ENCODE assay signal across 11 cellular contexts in the genomic region with DNA sequence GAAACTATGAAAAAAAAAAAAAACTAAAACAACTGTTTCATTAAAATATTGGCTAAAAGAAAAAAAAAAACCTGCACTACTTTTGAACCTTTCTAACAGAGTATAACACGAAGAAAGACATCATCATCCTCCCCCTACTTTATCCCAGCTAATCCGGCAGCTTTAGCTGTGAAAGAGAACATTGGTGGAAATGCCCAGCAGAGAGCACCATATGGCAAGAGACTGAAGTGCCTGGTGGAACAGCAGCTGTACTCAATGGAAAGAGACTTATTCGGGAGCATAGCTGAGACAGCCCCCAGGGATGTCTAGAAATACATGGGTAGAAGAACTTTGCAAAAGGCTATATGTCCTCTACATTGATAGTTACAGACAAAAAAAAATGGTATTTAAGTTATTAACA. TPM values are rescaled to one million over a fixed set of nuclear protein-coding genes. Genes with fewer than 3 reads are reported as not detected.
DNase-seq lines count a peak whose midpoint lies in the region; ATAC-seq and TF ChIP-seq lines count a peak whose summit lies in the region.
"Had no signal": no experiment of that assay in that cellular context is flagged by ENCODE, and none has a peak within 500 bp of the region (broad histone marks: within the 10 kb centered on the region; RNA-seq: fewer than 3 reads in every experiment).

No MANE protein-coding gene starts in this region.

- no peak overlapping the region for H3K27ac Mint-ChIP-seq in natural killer cell treated with Interleukin-12 subunit alpha and Interleukin-12 subunit beta and Interleukin-15 and Interleukin-18, amount 100 ng/mL, for 72 hours

- POLR2A ChIA-PET in HCT116 (lab: Charles Lee) = no interaction called here

- no peaks in the 10 kb centered on the region for H3K9me3 ChIP-seq in HCT116 (ENCODE audit: control insufficient read depth in 1 of 2, insufficient read depth in 1 of 2, low read depth in 1 of 2, low read length in 2 of 2)
- H3K9me3 ChIP-seq in upper lobe of left lung = peaks cover 0 to 5% (median 2%) of the 10 kb centered on the region in 4 donors
- H3K9me3 ChIP-seq: vagina had no signal

- H3K4me1 Mint-ChIP-seq in natural killer cell treated with Interleukin-12 subunit alpha and Interleukin-12 subunit beta and Interleukin-15 and Interleukin-18, amount 100 ng/mL, for 72 hours (ENCODE audit: low read depth in 2 of 2) = no peaks in the 10 kb centered on the region

- no TSS peak for BruUV-seq in HCT116 (replicated peaks; lab: Mats Ljungman, UMichigan)

- 29 to 33% methylated on average over 3 of the region's 3 CpGs for WGBS in upper lobe of left lung, 2 donors

- no peak for TF ChIP-seq EP300 in upper lobe of left lung (IDR thresholded peaks at IDR 0.05)

- TF ChIP-seq CTCF in AG09309 (IDR thresholded peaks at IDR 0.05; ENCODE audit: control insufficient read depth, insufficient read depth, low read depth, low read length, missing control alignments) = peak; percentile 44
- TF ChIP-seq CTCF in HCT116 (IDR thresholded peaks at IDR 0.05 in 2 of 3, conservative IDR thresholded peaks at IDR 0.05 in 1 of 3; ENCODE audit: borderline replicate concordance in 1 of 3, insufficient read depth in 1 of 3, low read depth in 2 of 3, low read length in 2 of 3) = peak; percentile 21 to 49 (median 27); a peak in 3 of 6 replicates
- peak in 1 of 6 experiments; percentile 5 for TF ChIP-seq CTCF in upper lobe of left lung (IDR thresholded peaks at IDR 0.05)

- H3K4me1 ChIP-seq in HCT116 (ENCODE audit: control insufficient read depth in 1 of 2, insufficient read depth in 2 of 2, low read length in 2 of 2) = no peaks in the 10 kb centered on the region
- H3K4me1 ChIP-seq in upper lobe of left lung = no peaks in the 10 kb centered on the region
- H3K4me1 ChIP-seq: vagina had no signal

- TF ChIP-seq RAD21 in HCT116 (IDR thresholded peaks at IDR 0.05; ENCODE audit: low read depth) = peak; percentile 62

- H3K27me3 Mint-ChIP-seq in natural killer cell treated with Interleukin-12 subunit alpha and Interleukin-12 subunit beta and Interleukin-15 and Interleukin-18, amount 100 ng/mL, for 72 hours = peaks cover 0 to 6% of the 10 kb centered on the region in 2 donors

- no peak overlapping the region for H3K4me3 Mint-ChIP-seq in natural killer cell treated with Interleukin-12 subunit alpha and Interleukin-12 subunit beta and Interleukin-15 and Interleukin-18, amount 100 ng/mL, for 72 hours

- no peak overlapping the region for H3K4me2 ChIP-seq in HCT116 (ENCODE audit: low read length)

- ATAC-seq in HCT116 (peak; percentile 72), upper lobe of left lung (ENCODE audit: low FRiP score in 2 of 2) (no peak), sciatic nerve (no peak)
- ATAC-seq in natural killer cell treated with Interleukin-12 subunit alpha and Interleukin-12 subunit beta and Interleukin-15 and Interleukin-18, amount 100 ng/mL, for 72 hours = no peak
- ATAC-seq: mucosa of descending colon had no signal

- no peak overlapping the region for H3K9ac ChIP-seq in HCT116 (ENCODE audit: low read length)

- H4K20me1 ChIP-seq in HCT116 (ENCODE audit: insufficient read depth) = no peaks in the 10 kb centered on the region

- no peaks in the 10 kb centered on the region for H3K79me2 ChIP-seq in HCT116 (ENCODE audit: insufficient read depth, low read length)

- H3K36me3 ChIP-seq in HCT116 (ENCODE audit: control insufficient read depth in 1 of 2, insufficient read depth in 2 of 2, low read length in 2 of 2) = no peaks in the 10 kb centered on the region
- no peaks in the 10 kb centered on the region for H3K36me3 ChIP-seq in upper lobe of left lung
- H3K36me3 ChIP-seq: vagina had no signal

- no peaks in the 10 kb centered on the region for H3K9me2 ChIP-seq in HCT116 (ENCODE audit: insufficient read depth)

- no peak overlapping the region for H3K27ac ChIP-seq in HCT116 (ENCODE audit: low read depth, low read length)
- H3K27ac ChIP-seq in upper lobe of left lung = no peak overlapping the region
- H3K27ac ChIP-seq: vagina had no signal

- RAD21 ChIA-PET in HCT116 (lab: Charles Lee; ENCODE audit: low non-redundant PET in 1 of 2, low total read pairs in 2 of 2, uncharacterized antibody in 2 of 2, unreplicated experiment in 2 of 2) = no interaction called here

- H3K36me3 Mint-ChIP-seq in natural killer cell treated with Interleukin-12 subunit alpha and Interleukin-12 subunit beta and Interleukin-15 and Interleukin-18, amount 100 ng/mL, for 72 hours = peaks cover 7% of the 10 kb centered on the region

- intact Hi-C loops in HCT116 (cut with micrococcal nuclease) (no loop called here), sciatic nerve (cut with DNase I) (no loop called here)

- H3K4me3 ChIP-seq in AG09309 (ENCODE audit: control insufficient read depth, low read depth, low read length) = no peak overlapping the region
- no peak overlapping the region for H3K4me3 ChIP-seq in HCT116 (replicated peaks in 1 of 2; ENCODE audit: low read depth in 1 of 2, low read length in 2 of 2)
- H3K4me3 ChIP-seq in upper lobe of left lung = no peak overlapping the region
- H3K4me3 ChIP-seq: mucosa of descending colon, vagina had no signal

- peak; percentile 5 for DNase-seq in AG09309 (ENCODE audit: low read depth)
- peak; percentile 6 for DNase-seq in HCT116 (ENCODE audit: low read depth, low spot score)
- peak; percentile 35 for DNase-seq in SK-N-DZ (ENCODE audit: low spot score)
- peak; percentile 11 for DNase-seq in iPS-NIHi11 (ENCODE audit: low spot score)
- DNase-seq in upper lobe of left lung = no peak
- no peak for DNase-seq in sciatic nerve (ENCODE audit: low spot score)
- DNase-seq in activated CD4-positive, CD25-positive, alpha-beta regulatory T cell (lab: John Stamatoyannopoulos, UW) = no peak
- no peak for DNase-seq in natural killer cell treated with Interleukin-12 subunit alpha and Interleukin-12 subunit beta and Interleukin-15 and Interleukin-18, amount 100 ng/mL, for 72 hours (ENCODE audit: low spot score)
- DNase-seq: activated CD4-positive, alpha-beta T cell treated with anti-CD3 and anti-CD28 coated beads for 1 hour had no signal

- TF ChIP-seq POLR2A in HCT116 (IDR thresholded peaks at IDR 0.05; ENCODE audit: borderline replicate concordance, extremely low read depth, insufficient read depth, insufficient read length) = no peak
- TF ChIP-seq POLR2A in upper lobe of left lung (IDR thresholded peaks at IDR 0.05) = no peak

- H3K27me3 ChIP-seq in HCT116 (ENCODE audit: insufficient read depth, low read length) (no peaks in the 10 kb centered on the region), upper lobe of left lung (no peaks in the 10 kb centered on the region)
- H3K27me3 ChIP-seq: vagina had no signal

- H2AFZ ChIP-seq in HCT116 (ENCODE audit: low read depth, low read length, poor library complexity, severe bottlenecking) = no peak overlapping the region

- peaks cover 6% of the 10 kb centered on the region for H3K9me3 Mint-ChIP-seq in natural killer cell treated with Interleukin-12 subunit alpha and Interleukin-12 subunit beta and Interleukin-15 and Interleukin-18, amount 100 ng/mL, for 72 hours

- CTCF ChIA-PET in HCT116 (lab: Charles Lee) = interaction anchor here (0.5 to 1.3 kb wide), 4 partner anchors 20 to 355 kb away, joined by 3 to 7 read pairs (median 4); a partner anchor contains a TSS

TF ChIP-seq in HCT116, 20 proteins besides CTCF, POLR2A, EP300 and RAD21:
- TF ChIP-seq SP1 (IDR thresholded peaks at IDR 0.05; ENCODE audit: low read depth) = no peak
- TF ChIP-seq TCF7L2 (IDR thresholded peaks at IDR 0.05; ENCODE audit: borderline replicate concordance, extremely low read depth, insufficient read depth, insufficient read length) = no peak
- TF ChIP-seq, protein P1, sequence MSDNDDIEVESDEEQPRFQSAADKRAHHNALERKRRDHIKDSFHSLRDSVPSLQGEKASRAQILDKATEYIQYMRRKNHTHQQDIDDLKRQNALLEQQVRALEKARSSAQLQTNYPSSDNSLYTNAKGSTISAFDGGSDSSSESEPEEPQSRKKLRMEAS (IDR thresholded peaks at IDR 0.05) = no peak
- no peak for TF ChIP-seq POLR2AphosphoS5 (IDR thresholded peaks at IDR 0.05; ENCODE audit: low read depth, low read length)
- no peak for TF ChIP-seq ZNF274 (IDR thresholded peaks at IDR 0.05; ENCODE audit: low read depth, low read length)
- no peak for TF ChIP-seq EZH2phosphoT487 (IDR thresholded peaks at IDR 0.05; ENCODE audit: borderline replicate concordance)
- TF ChIP-seq SIN3A (IDR thresholded peaks at IDR 0.05; ENCODE audit: low read depth) = no peak
- TF ChIP-seq JUND (IDR thresholded peaks at IDR 0.05) = no peak
- TF ChIP-seq CEBPB (IDR thresholded peaks at IDR 0.05; ENCODE audit: low read depth) = no peak
- TF ChIP-seq, protein P2, sequence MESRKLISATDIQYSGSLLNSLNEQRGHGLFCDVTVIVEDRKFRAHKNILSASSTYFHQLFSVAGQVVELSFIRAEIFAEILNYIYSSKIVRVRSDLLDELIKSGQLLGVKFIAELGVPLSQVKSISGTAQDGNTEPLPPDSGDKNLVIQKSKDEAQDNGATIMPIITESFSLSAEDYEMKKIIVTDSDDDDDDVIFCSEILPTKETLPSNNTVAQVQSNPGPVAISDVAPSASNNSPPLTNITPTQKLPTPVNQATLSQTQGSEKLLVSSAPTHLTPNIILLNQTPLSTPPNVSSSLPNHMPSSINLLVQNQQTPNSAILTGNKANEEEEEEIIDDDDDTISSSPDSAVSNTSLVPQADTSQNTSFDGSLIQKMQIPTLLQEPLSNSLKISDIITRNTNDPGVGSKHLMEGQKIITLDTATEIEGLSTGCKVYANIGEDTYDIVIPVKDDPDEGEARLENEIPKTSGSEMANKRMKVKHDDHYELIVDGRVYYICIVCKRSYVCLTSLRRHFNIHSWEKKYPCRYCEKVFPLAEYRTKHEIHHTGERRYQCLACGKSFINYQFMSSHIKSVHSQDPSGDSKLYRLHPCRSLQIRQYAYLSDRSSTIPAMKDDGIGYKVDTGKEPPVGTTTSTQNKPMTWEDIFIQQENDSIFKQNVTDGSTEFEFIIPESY (IDR thresholded peaks at IDR 0.05; ENCODE audit: extremely low read depth, insufficient replicate concordance, low read length) = no peak

RNA-seq across cellular contexts. Expression of a gene that starts 30.3 kb away (rescaled TPM):
- total RNA-seq in HCT116 (2021; ENCODE audit: unreplicated experiment) (not detected), upper lobe of left lung (1 to 10 TPM in 2 of 6 donors, under 1 TPM in 3, not detected in 1; 0.30 to 5.2 (median 0.49) TPM), sciatic nerve (1.5 TPM)
- 0.04 TPM in 1 of 2 replicates, not detected in the other for polyA plus RNA-seq in HCT116 (2012)
- polyA plus RNA-seq in SK-N-DZ (2014; cell fraction: cytosol; rRNA removed) = 0.05 and 0.15 TPM in 2 replicates
- polyA plus RNA-seq in SK-N-DZ (2014; cell fraction: nucleus; rRNA removed) = not detected in 2 replicates
- total RNA-seq in natural killer cell treated with Interleukin-12 subunit alpha and Interleukin-12 subunit beta and Interleukin-15 and Interleukin-18, amount 100 ng/mL, for 72 hours = not detected
- total RNA-seq: vagina had no signal

Comparison
In these comparisons a context has a peak if more than half of its experiments do, and no peak if none do; other contexts are left out.
1. DNase-seq: peak in AG09309 (single experiment), HCT116 (single experiment), SK-N-DZ (single experiment) and iPS-NIHi11 (single experiment); none in upper lobe of left lung (0 of 2), sciatic nerve (single experiment), activated CD4-positive, CD25-positive, alpha-beta regulatory T cell (0 of 4) and natural killer cell treated with Interleukin-12 subunit alpha and Interleukin-12 subunit beta and Interleukin-15 and Interleukin-18, amount 100 ng/mL, for 72 hours (single experiment).